In genomic region chr12:26648584-26648983, GRCh38 we compare ENCODE assay signal across 13 cellular contexts.
DNase-seq lines count a peak whose midpoint lies in the region; ATAC-seq and TF ChIP-seq lines count a peak whose summit lies in the region.
"Had no signal": no experiment of that assay in that cellular context is flagged by ENCODE, and none has a peak within 500 bp of the region (broad histone marks: within the 10 kb centered on the region; RNA-seq: fewer than 3 reads in every experiment).

No MANE protein-coding gene starts in this region.

- no peaks in the 10 kb centered on the region for H3K9me3 ChIP-seq in MG63
- H3K9me3 ChIP-seq: right lobe of liver had no signal

- TF ChIP-seq CTCF in AG09319 (IDR thresholded peaks at IDR 0.05; ENCODE audit: low read depth, low read length), result no peak

- no peaks in the 10 kb centered on the region for H3K27me3 ChIP-seq in MG63
- H3K27me3 ChIP-seq: heart left ventricle, right lobe of liver had no signal

- no peak overlapping the region for H3K4me3 ChIP-seq in MG63
- H3K4me3 ChIP-seq: heart left ventricle, right lobe of liver had no signal

- no peak for ATAC-seq in HG02678 (IDR thresholded peaks at IDR 0.05; ENCODE audit: unreplicated experiment)

- no peaks in the 10 kb centered on the region; the same call in 1 of the 2 replicates for H3K36me3 ChIP-seq in MG63

- DNase-seq in AG09319 (ENCODE audit: extremely low read depth, low read depth) (peak; percentile 79), MG63 (peak; percentile 61), dedifferentiated amniotic fluid mesenchymal stem cell (ENCODE audit: extremely low spot score) (peak; percentile 90), myocyte (ENCODE audit: low read depth) (peak; percentile 73), CD1c-positive myeloid dendritic cell (ENCODE audit: extremely low spot score) (no peak), NCI-H146 (lab: John Stamatoyannopoulos, UW) (no peak)
- no peak for DNase-seq in stimulated activated CD4-positive, alpha-beta T cell treated with anti-CD3 and anti-CD28 coated beads, Interleukin-15, amount 100 ng/mL, for 24 hours
- DNase-seq: CD4-positive, CD25-positive, alpha-beta regulatory T cell; heart left ventricle; midbrain; NCI-H1092; right lobe of liver had no signal

Comparison
In these comparisons a context has a peak if more than half of its experiments do, and no peak if none do; other contexts are left out.
1. DNase-seq: peak in AG09319 (single experiment), MG63 (single experiment), dedifferentiated amniotic fluid mesenchymal stem cell (single experiment) and myocyte (single experiment); none in stimulated activated CD4-positive, alpha-beta T cell treated with anti-CD3 and anti-CD28 coated beads, Interleukin-15, amount 100 ng/mL, for 24 hours (single experiment), CD1c-positive myeloid dendritic cell (single experiment) and NCI-H146 (single experiment).